Comparison of ENCODE assay signal across 36 cellular contexts in the genomic region with DNA sequence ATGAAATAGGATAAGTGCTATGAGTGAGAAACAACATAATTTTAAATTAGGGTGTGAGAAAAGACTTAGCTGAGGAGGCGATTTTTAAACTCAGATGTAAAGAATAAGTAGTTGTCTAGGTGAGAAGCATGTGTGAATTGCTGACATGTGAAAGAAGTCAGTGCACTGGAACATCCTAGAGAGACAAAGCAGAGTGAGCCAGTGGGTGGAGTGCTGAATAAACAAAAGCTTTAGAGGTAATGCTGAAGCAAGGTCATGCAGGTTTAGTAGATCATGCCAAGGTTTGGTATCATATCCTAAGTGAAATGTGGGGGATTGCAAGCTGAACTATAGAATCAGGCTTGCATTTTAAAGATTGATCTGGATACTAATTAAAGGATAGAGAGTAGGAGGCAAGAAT.
"Had no signal": no experiment of that assay in that cellular context is flagged by ENCODE, and none has a peak within 500 bp of the region (broad histone marks: within the 10 kb centered on the region; RNA-seq: fewer than 3 reads in every experiment).

No MANE protein-coding gene starts in this region.

- H3K27ac ChIP-seq: body of pancreas, breast epithelium, Peyer's patch, SJSA1 had no signal

- H3K4me1 ChIP-seq: body of pancreas, breast epithelium, Peyer's patch, SJSA1 had no signal

- H3K27me3 Mint-ChIP-seq: activated CD4-positive, alpha-beta T cell treated with anti-CD3 and anti-CD28 coated beads for 36 hours; activated CD4-positive, alpha-beta T cell treated with anti-CD3 and anti-CD28 coated beads, Interleukin-2, amount 10 ng/mL, durations not matched to agents 7 days and 5 days; activated naive CD4-positive, alpha-beta T cell treated with anti-CD3 and anti-CD28 coated beads, Interleukin-2, amount 50 U/mL, for 24 hours; activated naive CD8-positive, alpha-beta T cell treated with anti-CD3 and anti-CD28 coated beads, Interleukin-2, amount 10 ng/mL, durations not matched to agents 7 days and 5 days; activated T-cell treated with anti-CD3 and anti-CD28 coated beads, Interleukin-2, amount 50 U/mL, for 24 hours had no signal

- H3K9ac ChIP-seq: SK-N-SH had no signal

- H3K27ac Mint-ChIP-seq: activated CD4-positive, alpha-beta T cell treated with anti-CD3 and anti-CD28 coated beads for 36 hours; activated CD4-positive, alpha-beta T cell treated with anti-CD3 and anti-CD28 coated beads, Interleukin-2, amount 10 ng/mL, durations not matched to agents 7 days and 5 days; activated CD8-positive, alpha-beta T cell treated with anti-CD3 and anti-CD28 coated beads, Interleukin-2, amount 10 ng/mL, durations not matched to agents 7 days and 5 days; activated naive CD4-positive, alpha-beta T cell treated with anti-CD3 and anti-CD28 coated beads, Interleukin-2, amount 50 U/mL, for 24 hours; activated naive CD8-positive, alpha-beta T cell treated with anti-CD3 and anti-CD28 coated beads, Interleukin-2, amount 10 ng/mL, durations not matched to agents 7 days and 5 days; activated T-cell treated with anti-CD3 and anti-CD28 coated beads, Interleukin-2, amount 50 U/mL, for 24 hours; activated T-helper 2 cell treated with anti-CD3 and anti-CD28 coated beads, Interferon-gamma antibody, Interleukin-2, Interleukin-4, amounts not matched to agents 10 μg/mL and 5 μg/mL and 100 μg/mL, durations not matched to agents 14 hours and 24 hours and 36 hours; T-helper 1 cell treated with Interleukin-12 subunit alpha and Interleukin-12 subunit beta and Interleukin-4 antibody, amounts not matched to agents 30 μg/mL and 1 μg/mL, for 36 hours; T-helper 2 cell treated with Interferon-gamma antibody and Interleukin-4, amounts not matched to agents 5 μg/mL and 100 μg/mL, for 36 hours; WTC11 had no signal

- H3K27me3 ChIP-seq: body of pancreas, breast epithelium, Peyer's patch, SJSA1 had no signal

- H3K36me3 ChIP-seq: breast epithelium, Peyer's patch, SJSA1 had no signal

- H3K4me2 ChIP-seq: SK-N-SH had no signal

- H3K9me3 Mint-ChIP-seq: activated CD4-positive, alpha-beta T cell treated with anti-CD3 and anti-CD28 coated beads, Interleukin-2, amount 10 ng/mL, durations not matched to agents 7 days and 5 days; activated naive CD8-positive, alpha-beta T cell treated with anti-CD3 and anti-CD28 coated beads, Interleukin-2, amount 10 ng/mL, durations not matched to agents 7 days and 5 days; T-helper 1 cell treated with Interleukin-12 subunit alpha and Interleukin-12 subunit beta and Interleukin-4 antibody, amounts not matched to agents 30 μg/mL and 1 μg/mL, for 36 hours had no signal

- DNase-seq: activated CD4-positive, alpha-beta T cell treated with anti-CD3 and anti-CD28 coated beads for 36 hours; activated CD4-positive, alpha-beta T cell treated with anti-CD3 and anti-CD28 coated beads, Interleukin-2, amount 10 ng/mL, durations not matched to agents 7 days and 5 days; activated CD4-positive, alpha-beta T cell treated with anti-CD3 and anti-CD28 coated beads, Interleukin-2, amount 50 U/mL, for 48 hours; activated CD8-positive, alpha-beta T cell treated with anti-CD3 and anti-CD28 coated beads, Interleukin-2, amount 10 ng/mL, durations not matched to agents 7 days and 5 days; activated gamma-delta T cell; activated naive CD4-positive, alpha-beta T cell treated with Interleukin-2 at 50 U/mL for 16 hours; activated naive CD8-positive, alpha-beta T cell treated with anti-CD3 and anti-CD28 coated beads, Interleukin-2, amount 10 ng/mL, durations not matched to agents 7 days and 5 days; activated T-cell treated with anti-CD3 and anti-CD28 coated beads, Interleukin-2, amount 50 U/mL, for 24 hours; amygdala; body of pancreas; caudate nucleus; cerebellar nuclear complex; NCI-H1048; NCI-H146; NCI-H187; NCI-H2029 treated with DMSO at 0.1 percent for 48 hours; NCI-H2107; NCI-H2171; NCI-H446 treated with DMSO at 0.1 percent for 48 hours; NCI-H526; NCI-H748 treated with DMSO at 0.1 percent for 48 hours; NK-92 treated with Interleukin-12 subunit alpha and Interleukin-12 subunit beta, amount 100 ng/mL, for 24 hours; PC-3; Peyer's patch; RPMI8226; SHP77 treated with DMSO at 0.1 percent for 48 hours; SK-N-SH had no signal

- ATAC-seq: activated CD4-positive, alpha-beta T cell treated with anti-CD3 and anti-CD28 coated beads for 36 hours; activated CD4-positive, CD25-positive, alpha-beta regulatory T cell treated with anti-CD3 and anti-CD28 coated beads, Interleukin-2, amount 50 U/mL, for 24 hours; activated CD8-positive, alpha-beta T cell treated with anti-CD3 and anti-CD28 coated beads, Interleukin-2, amount 10 ng/mL, durations not matched to agents 7 days and 5 days; body of pancreas; K562; PC-3; WTC11 had no signal

- H3K4me3 Mint-ChIP-seq: activated CD4-positive, alpha-beta T cell treated with anti-CD3 and anti-CD28 coated beads for 36 hours; activated CD4-positive, alpha-beta T cell treated with anti-CD3 and anti-CD28 coated beads, Interleukin-2, amount 10 ng/mL, durations not matched to agents 7 days and 5 days; activated CD8-positive, alpha-beta T cell treated with anti-CD3 and anti-CD28 coated beads, Interleukin-2, amount 10 ng/mL, durations not matched to agents 7 days and 5 days; activated naive CD4-positive, alpha-beta T cell treated with anti-CD3 and anti-CD28 coated beads, Interleukin-2, amount 50 U/mL, for 24 hours; activated naive CD8-positive, alpha-beta T cell treated with anti-CD3 and anti-CD28 coated beads, Interleukin-2, amount 10 ng/mL, durations not matched to agents 7 days and 5 days; activated T-cell treated with anti-CD3 and anti-CD28 coated beads, Interleukin-2, amount 50 U/mL, for 24 hours; T-helper 1 cell treated with Interleukin-12 subunit alpha and Interleukin-12 subunit beta and Interleukin-4 antibody, amounts not matched to agents 30 μg/mL and 1 μg/mL, for 36 hours; T-helper 2 cell treated with Interferon-gamma antibody and Interleukin-4, amounts not matched to agents 5 μg/mL and 100 μg/mL, for 36 hours; WTC11 had no signal

- H3K9me3 ChIP-seq: body of pancreas, breast epithelium, Peyer's patch had no signal

- H3K36me3 Mint-ChIP-seq: activated naive CD4-positive, alpha-beta T cell treated with anti-CD3 and anti-CD28 coated beads, Interleukin-2, amount 50 U/mL, for 24 hours; activated naive CD8-positive, alpha-beta T cell treated with anti-CD3 and anti-CD28 coated beads, Interleukin-2, amount 10 ng/mL, durations not matched to agents 7 days and 5 days had no signal

- H3K4me3 ChIP-seq: body of pancreas, breast epithelium, K562, Peyer's patch, SJSA1 had no signal

- H3K4me1 Mint-ChIP-seq: activated CD4-positive, alpha-beta T cell treated with anti-CD3 and anti-CD28 coated beads for 36 hours; activated CD4-positive, alpha-beta T cell treated with anti-CD3 and anti-CD28 coated beads, Interleukin-2, amount 10 ng/mL, durations not matched to agents 7 days and 5 days; activated naive CD4-positive, alpha-beta T cell treated with anti-CD3 and anti-CD28 coated beads, Interleukin-2, amount 50 U/mL, for 24 hours; activated naive CD8-positive, alpha-beta T cell treated with anti-CD3 and anti-CD28 coated beads, Interleukin-2, amount 10 ng/mL, durations not matched to agents 7 days and 5 days; WTC11 had no signal
